Comparison of ENCODE assay signal across 22 cellular contexts in the genomic region with DNA sequence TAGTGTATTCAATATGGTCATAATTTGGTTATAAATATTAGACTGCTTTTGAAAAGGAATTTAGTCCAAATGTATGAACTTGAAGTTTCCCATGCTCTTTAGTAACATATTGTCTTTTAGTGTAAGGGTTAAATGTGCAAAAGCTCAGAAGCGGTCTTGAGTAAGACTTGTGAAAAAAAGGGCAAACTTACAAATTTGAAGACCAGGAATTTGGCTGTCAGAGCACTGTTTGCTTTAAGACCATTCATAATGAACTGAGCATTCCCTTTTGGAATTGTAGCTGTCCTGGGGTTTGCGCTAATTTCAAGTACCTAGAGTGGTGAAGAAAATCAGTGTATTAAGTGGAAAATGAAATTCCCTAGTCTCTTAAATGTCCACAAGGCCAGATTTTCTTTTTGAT.
"Had no signal": no experiment of that assay in that cellular context is flagged by ENCODE, and none has a peak within 500 bp of the region (broad histone marks: within the 10 kb centered on the region; RNA-seq: fewer than 3 reads in every experiment).

No MANE protein-coding gene starts in this region.

- H3K4me3 ChIP-seq: adrenal gland, esophagus muscularis mucosa, mucosa of descending colon, pancreas, upper lobe of left lung had no signal

- H3K9me3 ChIP-seq: adrenal gland, esophagus muscularis mucosa, mucosa of descending colon, neutrophil, pancreas, upper lobe of left lung had no signal

- ATAC-seq: activated T-cell treated with anti-CD3 and anti-CD28 coated beads, Interleukin-2, amount 50 U/mL, for 72 hours; left ventricle myocardium superior; mucosa of descending colon; naive thymus-derived CD4-positive, alpha-beta T cell; pancreas; stimulated activated naive B cell treated with anti-CD40 and anti-IgM and Interleukin-4, amounts not matched to agents 10 μg/mL and 1 μg/mL and 100 μg/mL, for 72 hours had no signal

- H3K27ac ChIP-seq: adrenal gland, neutrophil, pancreas, VCaP had no signal

- DNase-seq: activated CD4-positive, CD25-positive, alpha-beta regulatory T cell treated with anti-CD3 and anti-CD28 coated beads, Interleukin-2, amount 50 U/mL, for 72 hours; activated CD8-positive, alpha-beta memory T cell treated with anti-CD3 and anti-CD28 coated beads for 24 hours; activated CD8-positive, alpha-beta memory T cell treated with anti-CD3 and anti-CD28 coated beads, Interleukin-2, amount 50 U/mL, for 48 hours; activated gamma-delta T cell; activated T-cell treated with anti-CD3 and anti-CD28 coated beads, Interleukin-2, amount 50 U/mL, for 72 hours; adrenal gland; cerebellar nuclear complex; effector CD8-positive, alpha-beta T cell; glutamatergic neuron; hypothalamus; left ventricle myocardium superior; mucosa of descending colon; naive thymus-derived CD4-positive, alpha-beta T cell; pancreas; stimulated activated naive B cell treated with anti-CD40 and anti-IgM and Interleukin-4, amounts not matched to agents 10 μg/mL and 1 μg/mL and 100 μg/mL, for 72 hours; substantia nigra; SW 1271; T-helper 2 cell; upper lobe of left lung had no signal

- H3K27me3 ChIP-seq: adrenal gland had no signal

- H3K4me1 ChIP-seq: pancreas had no signal

- H3K36me3 ChIP-seq: adrenal gland, esophagus muscularis mucosa, neutrophil, pancreas, upper lobe of left lung had no signal
